28 cellular contexts compared by ENCODE assay signal in genomic region chr3:149613988-149614387, GRCh38.
"Had no signal": no experiment of that assay in that cellular context is flagged by ENCODE, and none has a peak within 500 bp of the region (broad histone marks: within the 10 kb centered on the region; RNA-seq: fewer than 3 reads in every experiment).

No MANE protein-coding gene starts in this region.

- H3K4me1 ChIP-seq: prostate gland had no signal

- H3K4me3 ChIP-seq: coronary artery, esophagus muscularis mucosa, gastrocnemius medialis, left ventricle myocardium inferior, lung, pancreas, prostate gland, sigmoid colon, smooth muscle cell, suprapubic skin, tibial nerve had no signal

- H3K36me3 ChIP-seq: brain microvascular endothelial cell, esophagus muscularis mucosa, gastrocnemius medialis, left ventricle myocardium inferior, pancreas, prostate gland, sigmoid colon, suprapubic skin, tibial nerve had no signal

- H3K27ac ChIP-seq: brain microvascular endothelial cell, esophagus muscularis mucosa, pancreas, prostate gland, sigmoid colon, suprapubic skin, VCaP had no signal

- DNase-seq: activated CD4-positive, alpha-beta memory T cell treated with anti-CD3 and anti-CD28 coated beads for 36 hours; activated CD4-positive, alpha-beta T cell treated with anti-CD3 and anti-CD28 coated beads, Interleukin-2, amount 10 ng/mL, durations not matched to agents 24 days and 14 days; activated CD8-positive, alpha-beta memory T cell treated with anti-CD3 and anti-CD28 coated beads, Interleukin-2, amount 50 U/mL, for 4 hours; activated gamma-delta T cell; activated naive CD4-positive, alpha-beta T cell treated with anti-CD3 and anti-CD28 coated beads, Interleukin-2, amount 10 ng/mL, durations not matched to agents 7 days and 5 days; activated naive CD8-positive, alpha-beta T cell treated with anti-CD3 and anti-CD28 coated beads, Interleukin-2, amount 10 ng/mL, durations not matched to agents 7 days and 5 days; activated T-cell treated with anti-CD3 and anti-CD28 coated beads, Interleukin-2, amount 50 U/mL, for 24 hours; brain microvascular endothelial cell; gastrocnemius medialis; glutamatergic neuron; left ventricle myocardium inferior; naive thymus-derived CD4-positive, alpha-beta T cell; pancreas; retina; sigmoid colon; stimulated activated CD4-positive, alpha-beta T cell treated with anti-CD3 and anti-CD28 coated beads, Interleukin-15, amount 100 ng/mL, for 24 hours; stimulated activated CD4-positive, alpha-beta T cell treated with anti-CD3 and anti-CD28 coated beads, Interleukin-2, amount 100 ng/mL, for 24 hours; stimulated activated naive B cell treated with anti-CD40 and anti-IgM and Interleukin-4, amounts not matched to agents 10 μg/mL and 1 μg/mL and 100 μg/mL, for 72 hours; T-helper 1 cell had no signal

- ATAC-seq: activated CD4-positive, CD25-positive, alpha-beta regulatory T cell treated with anti-CD3 and anti-CD28 coated beads, Interleukin-2, amount 50 U/mL, for 24 hours; gastrocnemius medialis; naive thymus-derived CD4-positive, alpha-beta T cell; stimulated activated naive B cell treated with anti-CD40 and anti-IgM and Interleukin-4, amounts not matched to agents 10 μg/mL and 1 μg/mL and 100 μg/mL, for 72 hours had no signal

- H3K27me3 ChIP-seq: brain microvascular endothelial cell, esophagus muscularis mucosa, gastrocnemius medialis, pancreas, sigmoid colon, suprapubic skin, tibial nerve had no signal

- H3K9me3 ChIP-seq: esophagus muscularis mucosa, gastrocnemius medialis, left ventricle myocardium inferior, pancreas, prostate gland, sigmoid colon, suprapubic skin, tibial nerve had no signal
